ENCODE assay signal across 19 cellular contexts in genomic region chr12:114628199-114628598, GRCh38.
A peak's percentile ranks its signal among the peaks of the same experiment; 100 is the strongest.
DNase-seq lines count a peak whose midpoint lies in the region; FAIRE-seq lines count a peak whose summit lies in the region.
"Had no signal": no experiment of that assay in that cellular context is flagged by ENCODE, and none has a peak within 500 bp of the region (broad histone marks: within the 10 kb centered on the region; RNA-seq: fewer than 3 reads in every experiment).

No MANE protein-coding gene starts in this region.

- H3K9ac ChIP-seq in NT2/D1 (ENCODE audit: insufficient read length, low read depth): no peak overlapping the region

- DNase-seq in EL (peak; percentile 21), NT2/D1 (ENCODE audit: low read depth, low spot score) (peak; percentile 33), iPS-NIHi7 (ENCODE audit: extremely low spot score) (peak; percentile 55), urothelium cell line (ENCODE audit: low spot score) (peak; percentile 48), DMS53 (lab: John Stamatoyannopoulos, UW) (no peak), MV-4-11 (lab: John Stamatoyannopoulos, UW) (no peak)
- DNase-seq in activated CD8-positive, alpha-beta memory T cell treated with anti-CD3 and anti-CD28 coated beads, Interleukin-2, amount 50 U/mL, for 48 hours: no peak
- DNase-seq: CD4-positive, CD25-positive, alpha-beta regulatory T cell; DMS79 treated with DMSO at 0.1 percent for 48 hours; GDM1; HFFc6; NCI-H1105 treated with DMSO at 0.1 percent for 48 hours; NCI-H2081 treated with DMSO at 0.1 percent for 48 hours; NCI-H2171 treated with DMSO at 0.1 percent for 48 hours; NCI-H524 treated with DMSO at 0.1 percent for 48 hours; NCI-H82; Peyer's patch; SJCRH30 had no signal

- no peak overlapping the region for H3K4me3 ChIP-seq in NT2/D1 (ENCODE audit: insufficient read length, low read depth)
- H3K4me3 ChIP-seq: K562, Peyer's patch, SJCRH30 had no signal

- no peaks in the 10 kb centered on the region for H3K27me3 ChIP-seq in NT2/D1 (ENCODE audit: insufficient read depth, insufficient read length)
- H3K27me3 ChIP-seq: Peyer's patch, SJCRH30 had no signal

- 0 out of 2 replicates have a peak, but pooled peaks cover 1% of the 10 kb centered on the region for H3K9me3 ChIP-seq in NT2/D1 (ENCODE audit: insufficient read depth, low read length)
- H3K9me3 ChIP-seq: Peyer's patch, SJCRH30 had no signal

- no peaks in the 10 kb centered on the region for H3K4me1 ChIP-seq in NT2/D1 (ENCODE audit: insufficient read depth, insufficient read length)
- H3K4me1 ChIP-seq: Peyer's patch, SJCRH30 had no signal

- no peak for FAIRE-seq in urothelium cell line (lab: Jason Lieb, UNC)
- FAIRE-seq: K562 had no signal

- no peaks in the 10 kb centered on the region for H3K36me3 ChIP-seq in NT2/D1 (ENCODE audit: insufficient read depth, insufficient read length, low read length)
- H3K36me3 ChIP-seq: Peyer's patch, SJCRH30 had no signal

Comparison
In these comparisons a context has a peak if more than half of its experiments do, and no peak if none do; other contexts are left out.
1. DNase-seq: peak in EL (single experiment), NT2/D1 (single experiment), iPS-NIHi7 (single experiment) and urothelium cell line (single experiment); none in DMS53 (single experiment), MV-4-11 (single experiment) and activated CD8-positive, alpha-beta memory T cell treated with anti-CD3 and anti-CD28 coated beads, Interleukin-2, amount 50 U/mL, for 48 hours (single experiment).